Comparison of ENCODE assay signal across 1 cellular context in the genomic region with DNA sequence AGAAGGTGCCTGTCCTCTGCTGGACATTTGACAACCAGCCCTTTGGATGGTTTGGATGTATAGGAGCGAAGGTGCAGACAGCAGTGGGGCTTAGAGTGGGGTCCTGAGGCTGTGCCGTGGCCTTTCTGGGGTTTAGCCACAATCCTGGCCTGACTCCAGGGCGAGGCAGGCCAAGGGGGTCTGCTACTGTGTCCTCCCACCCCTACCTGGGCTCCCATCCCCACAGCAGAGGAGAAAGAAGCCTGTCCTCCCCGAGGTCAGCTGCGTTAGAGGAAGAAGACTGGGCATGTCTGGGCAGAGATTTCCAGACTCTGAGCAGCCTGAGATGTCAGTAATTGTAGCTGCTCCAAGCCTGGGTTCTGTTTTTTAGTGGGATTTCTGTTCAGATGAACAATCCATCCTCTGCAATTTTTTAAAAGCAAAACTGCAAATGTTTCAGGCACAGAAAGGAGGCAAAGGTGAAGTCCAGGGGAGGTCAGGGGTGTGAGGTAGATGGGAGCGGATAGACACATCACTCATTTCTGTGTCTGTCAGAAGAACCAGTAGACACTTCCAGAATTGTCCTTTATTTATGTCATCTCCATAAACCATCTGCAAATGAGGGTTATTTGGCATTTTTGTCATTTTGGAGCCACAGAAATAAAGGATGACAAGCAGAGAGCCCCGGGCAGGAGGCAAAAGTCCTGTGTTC.
TF ChIP-seq lines count a peak whose summit lies in the region.

No MANE protein-coding gene starts in this region.

TF ChIP-seq in WTC11, 78 proteins besides CTCF, POLR2A, EP300 and RAD21 (continued from another document):
- no peak for TF ChIP-seq AR (CRISPR knock-in tag; IDR thresholded peaks at IDR 0.05)
- TF ChIP-seq JAZF1 (CRISPR knock-in tag; IDR thresholded peaks at IDR 0.05): no peak
- no peak for TF ChIP-seq FOXP4 (CRISPR knock-in tag; IDR thresholded peaks at IDR 0.05)
- TF ChIP-seq KAT7 (CRISPR knock-in tag; IDR thresholded peaks at IDR 0.05; ENCODE audit: borderline replicate concordance): no peak
